Comparison of ENCODE assay signal across 8 cellular contexts in genomic region chr3:97972976-97973375, GRCh38. TPM values are rescaled to one million over a fixed set of nuclear protein-coding genes. Genes with fewer than 3 reads are reported as not detected.
DNase-seq lines count a peak whose midpoint lies in the region; ATAC-seq, FAIRE-seq and TF ChIP-seq lines count a peak whose summit lies in the region.

No MANE protein-coding gene starts in this region.

- no peak overlapping the region for H2BK5ac ChIP-seq in mesendoderm (ENCODE audit: low read length)

- no TSS peak for BruUV-seq in GM12878 (replicated peaks; lab: Mats Ljungman, UMichigan)

- SMC1A ChIA-PET in GM12878 (lab: Charles Lee; ENCODE audit: uncharacterized antibody, unreplicated experiment): no interaction called here

- in situ Hi-C loops in GM12878 (cut with MboI): no loop called here

- no peak overlapping the region for H3K18ac ChIP-seq in mesendoderm (ENCODE audit: low read length)

- ATAC-seq in GM12878 (no peak), esophagus mucosa (no peak), HG03196 (IDR thresholded peaks at IDR 0.05; ENCODE audit: unreplicated experiment) (no peak)
- ATAC-seq in naive thymus-derived CD4-positive, alpha-beta T cell: no peak

- FAIRE-seq in GM12878 (lab: Jason Lieb, UNC): no peak

- H2BK120ac ChIP-seq in mesendoderm (ENCODE audit: low read depth, low read length): no peak overlapping the region

- no peak for TF ChIP-seq EP300 in GM12878 (IDR thresholded peaks at IDR 0.05; ENCODE audit: borderline replicate concordance in 1 of 2, control insufficient read depth in 1 of 2, low read depth in 2 of 2, low read length in 2 of 2)

- CTCF ChIA-PET in GM12878 (lab: Yijun Ruan, JAX): no interaction called here
- CTCF ChIA-PET in naive thymus-derived CD4-positive, alpha-beta T cell (lab: Charles Lee): interaction anchor here (0.5 kb wide), 1 partner anchor 266 kb away, joined by 3 read pairs; no protein-coding TSS in a partner anchor

- RAD21 ChIA-PET in GM12878 (lab: Charles Lee; ENCODE audit: unreplicated experiment): interaction anchor here (1.0 kb wide), 1 partner anchor 49 kb away, joined by 3 read pairs; no protein-coding TSS in a partner anchor

- H2AFZ ChIP-seq in ACC112 (ENCODE audit: low read length, unreplicated experiment): peak overlapping the region; percentile 98
- no peak overlapping the region; the same call in 1 of the 2 replicates for H2AFZ ChIP-seq in GM12878 (ENCODE audit: control insufficient read depth, low read depth, low read length)

- H3K4me2 ChIP-seq in GM12878 (ENCODE audit: control insufficient read depth, insufficient read depth) (peak overlapping the region; percentile 31; the same call in 1 of the 2 replicates), mesendoderm (ENCODE audit: low read length) (no peak overlapping the region)

- intact Hi-C loops in GM12878 (cut with micrococcal nuclease; ENCODE audit: unreplicated experiment): loop anchor here (5.0 kb wide), 1 partner anchor 49 kb away; no protein-coding TSS in a partner anchor
- intact Hi-C loops in naive thymus-derived CD4-positive, alpha-beta T cell (cut with micrococcal nuclease): loop anchor here (1.0 to 5.0 kb wide), 13 partner anchors 8 to 929 kb away; partner anchors contain the start of genes ARL6 (in 2 of the 2), CLDND1 (in 1 of the 2), CPOX (in 1 of the 2) and DCBLD2 (in 1 of the 2)

- H3K4me3 ChIP-seq in ACC112 (ENCODE audit: low read depth, low read length) (peak overlapping the region; percentile 78), HFF-Myc (replicated peaks; ENCODE audit: low read depth, low read length) (peak overlapping the region; percentile 50), GM12878 (peak overlapping the region; percentile 74), mesendoderm (ENCODE audit: low read length) (no peak overlapping the region)
- peak overlapping the region; percentile 57 for H3K4me3 ChIP-seq in naive thymus-derived CD4-positive, alpha-beta T cell (ENCODE audit: low read length)

- peak overlapping the region; percentile 51 to 93 (median 84) for H3K27ac Mint-ChIP-seq in naive thymus-derived CD4-positive, alpha-beta T cell

- no peak overlapping the region for H4K8ac ChIP-seq in mesendoderm (ENCODE audit: low read depth, low read length)

- peak overlapping the region; percentile 57 to 85 (median 78) for H3K4me3 Mint-ChIP-seq in naive thymus-derived CD4-positive, alpha-beta T cell

- H3K4ac ChIP-seq in mesendoderm (ENCODE audit: low read depth, low read length): no peak overlapping the region

- H3K79me2 ChIP-seq in ACC112 (ENCODE audit: control insufficient read depth, insufficient read depth, low read length, unreplicated experiment) (peaks cover 36% of the 10 kb centered on the region), GM12878 (ENCODE audit: control insufficient read depth, insufficient read depth, low read length) (peaks cover 36% of the 10 kb centered on the region), mesendoderm (ENCODE audit: control insufficient read depth, insufficient read depth, low read length) (no peaks in the 10 kb centered on the region)

- H3K36me3 ChIP-seq in ACC112 (ENCODE audit: insufficient read depth, low read length) (no peaks in the 10 kb centered on the region), GM12878 (ENCODE audit: control insufficient read depth in 2 of 2, insufficient read depth in 2 of 2, low read length in 1 of 2) (no peaks in the 10 kb centered on the region), mesendoderm (ENCODE audit: control insufficient read depth, insufficient read depth, low read length) (no peaks in the 10 kb centered on the region)
- no peaks in the 10 kb centered on the region for H3K36me3 ChIP-seq in naive thymus-derived CD4-positive, alpha-beta T cell (ENCODE audit: control insufficient read depth in 2 of 3, insufficient read depth in 3 of 3, low read length in 3 of 3)

- H4K5ac ChIP-seq in mesendoderm (ENCODE audit: low read length): no peak overlapping the region

- H3K9me3 Mint-ChIP-seq in naive thymus-derived CD4-positive, alpha-beta T cell: peaks cover 0 to 2% (median 0%) of the 10 kb centered on the region in 11 donors

- peak overlapping the region; percentile 86; the same call in 1 of the 2 replicates for H3K9ac ChIP-seq in GM12878 (ENCODE audit: control insufficient read depth, insufficient read depth, low read length)
- H3K9ac ChIP-seq in mesendoderm (ENCODE audit: low read length): no peak overlapping the region

- H3K27me3 Mint-ChIP-seq in naive thymus-derived CD4-positive, alpha-beta T cell: no peaks in the 10 kb centered on the region

- H3K4me1 ChIP-seq in ACC112 (ENCODE audit: control insufficient read depth, insufficient read depth, low read length, unreplicated experiment): peaks cover 19% of the 10 kb centered on the region
- 0 out of 2 replicates have a peak, but pooled peaks cover 3% of the 10 kb centered on the region for H3K4me1 ChIP-seq in GM12878 (ENCODE audit: control insufficient read depth, insufficient read depth, low read length)
- H3K4me1 ChIP-seq in naive thymus-derived CD4-positive, alpha-beta T cell (ENCODE audit: control insufficient read depth in 2 of 2, insufficient read depth in 2 of 2, low read length in 2 of 2): peaks cover 9 to 24% of the 10 kb centered on the region in 2 donors
- H3K4me1 ChIP-seq in mesendoderm (ENCODE audit: control insufficient read depth, low read depth, low read length): no peaks in the 10 kb centered on the region

- H3K56ac ChIP-seq in mesendoderm (ENCODE audit: low read length): no peak overlapping the region

- no peaks in the 10 kb centered on the region for H3K9me3 ChIP-seq in GM12878 (replicated peaks; ENCODE audit: control insufficient read depth, insufficient read depth, low read length)
- no peaks in the 10 kb centered on the region for H3K9me3 ChIP-seq in naive thymus-derived CD4-positive, alpha-beta T cell (ENCODE audit: control insufficient read depth in 2 of 3, low read length in 3 of 3)

- TF ChIP-seq POLR2A in GM12878 (IDR thresholded peaks at IDR 0.05; ENCODE audit: low read depth, low read length): no peak

- no peak overlapping the region for H3K27ac ChIP-seq in ACC112 (ENCODE audit: low read depth, low read length)
- H3K27ac ChIP-seq in GM12878 (ENCODE audit: control insufficient read depth, insufficient read depth): no peak overlapping the region
- H3K27ac ChIP-seq in naive thymus-derived CD4-positive, alpha-beta T cell (ENCODE audit: low read depth, low read length): peak overlapping the region; percentile 74
- no peak overlapping the region for H3K27ac ChIP-seq in mesendoderm (ENCODE audit: low read depth, low read length)

- TF ChIP-seq RAD21 in GM12878 (IDR thresholded peaks at IDR 0.05; ENCODE audit: insufficient read depth, low read depth, low read length): no peak

- no peak overlapping the region for H2BK15ac ChIP-seq in mesendoderm (replicated peaks; ENCODE audit: low read depth)

- H2AK5ac ChIP-seq in mesendoderm (ENCODE audit: low read length): no peak overlapping the region

- peaks cover 40 to 82% (median 60%) of the 10 kb centered on the region in 7 donors for H3K4me1 Mint-ChIP-seq in naive thymus-derived CD4-positive, alpha-beta T cell

- H3K79me1 ChIP-seq in mesendoderm (ENCODE audit: low read length): no peaks in the 10 kb centered on the region

- 99% methylated on average over 9 of the region's 9 CpGs for WGBS in GM12878 (ENCODE audit: insufficient coverage, insufficient replicate concordance, low lambda C conversion rate, missing lambda C conversion rate)
- WGBS in mesendoderm (ENCODE audit: extremely low coverage, insufficient coverage, low lambda C conversion rate): no CpG with 5 or more reads among the region's 9 CpGs

- no peaks in the 10 kb centered on the region for H3K27me3 ChIP-seq in ACC112 (ENCODE audit: insufficient read depth, low read length)
- no peaks in the 10 kb centered on the region for H3K27me3 ChIP-seq in GM12878 (replicated peaks in 1 of 2; ENCODE audit: control insufficient read depth in 2 of 2, insufficient read depth in 2 of 2, low read length in 1 of 2)
- H3K27me3 ChIP-seq in naive thymus-derived CD4-positive, alpha-beta T cell (ENCODE audit: control insufficient read depth in 2 of 2, insufficient read depth in 2 of 2, low read length in 2 of 2): no peaks in the 10 kb centered on the region
- no peaks in the 10 kb centered on the region for H3K27me3 ChIP-seq in mesendoderm (ENCODE audit: insufficient read depth, low read length, poor library complexity)

- H3K36me3 Mint-ChIP-seq in naive thymus-derived CD4-positive, alpha-beta T cell: peaks cover 0 to 12% (median 0%) of the 10 kb centered on the region in 5 donors

- no peaks in the 10 kb centered on the region for H4K20me1 ChIP-seq in GM12878 (ENCODE audit: control insufficient read depth, insufficient read depth)

- no peak overlapping the region for H3K23ac ChIP-seq in mesendoderm (ENCODE audit: low read length)

- TF ChIP-seq CTCF in HFF-Myc (IDR thresholded peaks at IDR 0.05; ENCODE audit: low read depth, low read length, missing control alignments) (no peak), GM12878 (IDR thresholded peaks at IDR 0.05 in 2 of 3, conservative IDR thresholded peaks at IDR 0.05 in 1 of 3; ENCODE audit: control insufficient read depth in 2 of 3, extremely low read depth in 1 of 3, insufficient read depth in 1 of 3, low read depth in 3 of 3, low read length in 3 of 3) (no peak)

- DNase-seq in HFF-Myc (ENCODE audit: extremely low read depth, low read depth) (no peak), GM12878 (ENCODE audit: low read depth, low spot score) (no peak), NCI-H2171 treated with DMSO at 0.1 percent for 48 hours (lab: John Stamatoyannopoulos, UW) (no peak), mesendoderm (no peak)
- no peak for DNase-seq in naive thymus-derived CD4-positive, alpha-beta T cell

- POLR2A ChIA-PET in GM12878 (lab: Charles Lee): no interaction called here
- POLR2A ChIA-PET in naive thymus-derived CD4-positive, alpha-beta T cell (lab: Charles Lee): no interaction called here

RNA-seq across cellular contexts. Expression of gene RIOX2, which starts 0.7 kb away (rescaled TPM):
- total RNA-seq in GM12878 (2013; cell fraction: nucleolus; rRNA removed): 56.1 and 58.1 TPM in 2 replicates
- total RNA-seq in GM12878 (2014; rRNA removed) (42.1 and 43.9 TPM in 2 replicates), GM12878 (2014; rRNA removed; fragmentation: Illumina TruSeq; extraction: Trizol) (45.7 and 48.9 TPM in 2 replicates), GM12878 (2021) (32.8 and 35.0 TPM in 2 replicates), esophagus mucosa (33.6 TPM)
- 9.4 TPM for polyA plus RNA-seq in GM12878 (2011; ENCODE audit: low read depth)
- polyA plus RNA-seq in GM12878 (2011; rRNA removed) (24.1 and 30.9 TPM in 2 replicates), GM12878 (2014; fragmentation: Illumina TruSeq; extraction: Trizol) (42.3 and 48.4 TPM in 2 replicates), GM12878 (2014; fragmentation: Nextera tagmentation; extraction: Ambion mirVana) (10 to 100 TPM; 51.8 to 52.6 TPM), GM12878 (2014; rRNA removed) (31.6 and 36.1 TPM in 2 replicates), GM12878 (2016; fragmentation: Nextera tagmentation; extraction: Ambion mirVana) (10 to 100 TPM; 45.6 to 46.6 TPM)
- polyA plus RNA-seq in GM12878 (2011; cell fraction: cytosol; rRNA removed): 12.4 and 16.5 TPM in 2 replicates
- 29.6 and 32.5 TPM in 2 replicates for polyA plus RNA-seq in GM12878 (2011; cell fraction: nucleus; rRNA removed)
- polyA plus RNA-seq in GM12878 (2012): 15.6 and 16.4 TPM in 2 replicates
- 26.6 and 35.0 TPM in 2 replicates for polyA minus RNA-seq in GM12878 (2011; rRNA and poly(A)+ RNA removed)
- polyA minus RNA-seq in GM12878 (2011; cell fraction: cytosol; rRNA and poly(A)+ RNA removed): 5.7 and 10.6 TPM in 2 replicates
- polyA minus RNA-seq in GM12878 (2011; cell fraction: nucleus; rRNA and poly(A)+ RNA removed): 33.0 and 47.6 TPM in 2 replicates
- 100 to 1,000 TPM in 1 of 5 experiments, 10 to 100 TPM in 4; 17.8 to 110 (median 28.4) TPM for total RNA-seq in naive thymus-derived CD4-positive, alpha-beta T cell
- 10 to 100 TPM; 31.4 to 34.0 TPM for polyA plus RNA-seq in naive thymus-derived CD4-positive, alpha-beta T cell
- 24.0 TPM for polyA plus RNA-seq in mesendoderm (2013, experiment 1 of 2)
- 23.9 TPM for polyA plus RNA-seq in mesendoderm (2013, experiment 2 of 2)
